In the genomic region with DNA sequence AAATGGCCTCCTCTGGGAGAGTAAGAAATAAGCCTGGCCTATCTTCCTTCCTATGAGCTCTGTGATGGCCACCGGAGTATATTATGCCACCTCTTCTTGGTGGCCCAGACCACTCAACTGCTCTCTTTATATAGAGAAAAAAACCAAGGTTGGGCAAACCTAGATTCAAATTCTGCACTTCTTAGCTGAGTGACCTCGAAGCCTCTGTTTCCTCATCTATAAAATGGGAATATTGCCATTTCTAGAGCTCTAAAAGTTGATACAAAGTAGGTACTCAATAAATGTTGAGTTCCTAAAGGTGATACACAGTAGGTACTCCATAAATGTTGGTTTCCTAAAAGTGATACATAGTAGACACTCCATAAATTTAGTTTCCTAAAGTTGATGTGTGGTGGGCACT, we compare ENCODE assay signal across 19 cellular contexts.
"Had no signal": no experiment of that assay in that cellular context is flagged by ENCODE, and none has a peak within 500 bp of the region (broad histone marks: within the 10 kb centered on the region; RNA-seq: fewer than 3 reads in every experiment).

No MANE protein-coding gene starts in this region.

- H3K9me3 ChIP-seq: MG63 had no signal

- H3K36me3 ChIP-seq: MG63 had no signal

- DNase-seq: KBM-7, MG63, NCI-H1092, NCI-H1105 treated with DMSO at 0.1 percent for 48 hours, NCI-H1436, NCI-H187, NCI-H2029, NCI-H2081 treated with DMSO at 0.1 percent for 48 hours, NCI-H2171, NCI-H226, NCI-H446, NCI-H510A, NCI-H524 treated with DMSO at 0.1 percent for 48 hours, NCI-H69, NCI-H774, PC-3, SHP77, T-helper 1 cell had no signal

- H3K27me3 ChIP-seq: MG63 had no signal

- ATAC-seq: Panc1, PC-3 had no signal

- H3K4me3 ChIP-seq: MG63 had no signal
